9 cellular contexts compared by ENCODE assay signal in genomic region chr14:89911018-89911919, GRCh38. TPM values are rescaled to one million over a fixed set of nuclear protein-coding genes. Genes with fewer than 3 reads are reported as not detected.
A peak's percentile ranks its signal among the peaks of the same experiment; 100 is the strongest.
DNase-seq lines count a peak whose midpoint lies in the region; TF ChIP-seq lines count a peak whose summit lies in the region.
"Had no signal": no experiment of that assay in that cellular context is flagged by ENCODE, and none has a peak within 500 bp of the region (broad histone marks: within the 10 kb centered on the region; RNA-seq: fewer than 3 reads in every experiment).

No MANE protein-coding gene starts in this region.

- H3K4me1 ChIP-seq in HEK293 (ENCODE audit: control insufficient read depth, insufficient read depth, low read length), result peaks cover 20% of the 10 kb centered on the region
- H3K4me1 ChIP-seq in iPS-18a (ENCODE audit: control insufficient read depth, low read depth, low read length), result peaks cover 33% of the 10 kb centered on the region
- H3K4me1 ChIP-seq in skeletal muscle tissue (ENCODE audit: control insufficient read depth in 3 of 3, insufficient read depth in 3 of 3, low read length in 3 of 3), result peaks cover 0 to 8% (median 7%) of the 10 kb centered on the region in 3 donors

- in situ Hi-C loops in KBM-7 (cut with MboI; ENCODE audit: low pct_unique_long_range_greater_than_20kb, low sequenced_read_pairs), result loop anchor here (25.0 kb wide), 1 partner anchor 874 kb away; no protein-coding TSS in a partner anchor

- no peak for TF ChIP-seq CTCF in HEK293 (tag by site-specific recombination; IDR thresholded peaks at IDR 0.05)
- no peak for TF ChIP-seq CTCF in VCaP (conservative IDR thresholded peaks at IDR 0.05)

- CTCF ChIA-PET in HEK293 (lab: Yijun Ruan, JAX), result interaction anchor here (0.7 to 1.1 kb wide), 2 partner anchors 93 to 131 kb away, joined by 3 to 4 read pairs; no protein-coding TSS in a partner anchor

- H3K27me3 ChIP-seq in iPS-18a (ENCODE audit: control insufficient read depth, insufficient read depth, low read length), result no peaks in the 10 kb centered on the region
- H3K27me3 ChIP-seq in skeletal muscle tissue (ENCODE audit: control insufficient read depth in 3 of 3, insufficient read depth in 3 of 3, low read length in 3 of 3), result no peaks in the 10 kb centered on the region

- H3K36me3 ChIP-seq in HEK293 (ENCODE audit: control insufficient read depth in 2 of 2, insufficient read depth in 1 of 2, low read length in 2 of 2), result no peaks in the 10 kb centered on the region
- no peaks in the 10 kb centered on the region for H3K36me3 ChIP-seq in iPS-18a (ENCODE audit: control insufficient read depth, low read depth, low read length)
- H3K36me3 ChIP-seq in skeletal muscle tissue (ENCODE audit: control insufficient read depth in 3 of 3, insufficient read depth in 3 of 3, low read length in 3 of 3), result no peaks in the 10 kb centered on the region

- H3K4me3 ChIP-seq in HEK293 (ENCODE audit: low read depth, low read length) (no peak overlapping the region), iPS-18a (ENCODE audit: low read length) (no peak overlapping the region), skeletal muscle tissue (ENCODE audit: low read length in 3 of 3) (no peak overlapping the region)

- POLR2A ChIA-PET in HEK293 (lab: Yijun Ruan, JAX), result interaction anchor here (0.5 kb wide), 1 partner anchor 1352 kb away, joined by 4 read pairs; no protein-coding TSS in a partner anchor

- H3K27ac ChIP-seq in HEK293 (ENCODE audit: extremely low read depth, low read depth, low read length), result no peak overlapping the region
- H3K27ac ChIP-seq in VCaP, result peak overlapping the region; percentile 93
- H3K27ac ChIP-seq in iPS-18a (ENCODE audit: low read length), result peak overlapping the region; percentile 32
- peak overlapping the region; percentile 16 for H3K27ac ChIP-seq in skeletal muscle tissue (ENCODE audit: low read depth, low read length)

- DNase-seq in NCI-H1436 treated with DMSO at 0.1 percent for 48 hours (lab: John Stamatoyannopoulos, UW) (no peak), OCI-M2 (lab: John Stamatoyannopoulos, UW; ENCODE audit: unreplicated experiment) (no peak), mesenteric fat pad (ENCODE audit: low spot score) (no peak), KBM-7 (no peak)
- DNase-seq: naive B cell had no signal

- no peaks in the 10 kb centered on the region for H3K9me3 ChIP-seq in HEK293 (ENCODE audit: control insufficient read depth, insufficient read depth, low read depth, low read length)
- H3K9me3 ChIP-seq in iPS-18a (ENCODE audit: control insufficient read depth, low read depth, low read length), result no peaks in the 10 kb centered on the region
- H3K9me3 ChIP-seq in skeletal muscle tissue (ENCODE audit: control insufficient read depth in 3 of 3, low read length in 3 of 3), result no peaks in the 10 kb centered on the region

- H3K9ac ChIP-seq in iPS-18a (ENCODE audit: low read length), result peak overlapping the region; percentile 32
- H3K9ac ChIP-seq in skeletal muscle tissue (ENCODE audit: low read depth in 1 of 3, low read length in 3 of 3), result no peak overlapping the region

TF ChIP-seq in HEK293, 187 proteins besides CTCF, POLR2A, EP300 and RAD21:
- TF ChIP-seq ZNF335 (tag by site-specific recombination; conservative IDR thresholded peaks at IDR 0.05) (peak; percentile 33; the same call in 1 of the 2 replicates), ZNF24 (tag by site-specific recombination; IDR thresholded peaks at IDR 0.05) (no peak), YY2 (tag by site-specific recombination; IDR thresholded peaks at IDR 0.05) (no peak), FEZF1 (tag by site-specific recombination; IDR thresholded peaks at IDR 0.05) (0 out of 2 replicates have a peak, but pooled peaks have one; percentile 20)
- TF ChIP-seq, protein P1, sequence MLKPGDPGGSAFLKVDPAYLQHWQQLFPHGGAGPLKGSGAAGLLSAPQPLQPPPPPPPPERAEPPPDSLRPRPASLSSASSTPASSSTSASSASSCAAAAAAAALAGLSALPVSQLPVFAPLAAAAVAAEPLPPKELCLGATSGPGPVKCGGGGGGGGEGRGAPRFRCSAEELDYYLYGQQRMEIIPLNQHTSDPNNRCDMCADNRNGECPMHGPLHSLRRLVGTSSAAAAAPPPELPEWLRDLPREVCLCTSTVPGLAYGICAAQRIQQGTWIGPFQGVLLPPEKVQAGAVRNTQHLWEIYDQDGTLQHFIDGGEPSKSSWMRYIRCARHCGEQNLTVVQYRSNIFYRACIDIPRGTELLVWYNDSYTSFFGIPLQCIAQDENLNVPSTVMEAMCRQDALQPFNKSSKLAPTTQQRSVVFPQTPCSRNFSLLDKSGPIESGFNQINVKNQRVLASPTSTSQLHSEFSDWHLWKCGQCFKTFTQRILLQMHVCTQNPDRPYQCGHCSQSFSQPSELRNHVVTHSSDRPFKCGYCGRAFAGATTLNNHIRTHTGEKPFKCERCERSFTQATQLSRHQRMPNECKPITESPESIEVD (tag by site-specific recombination; IDR thresholded peaks at IDR 0.05), result peak; percentile 76
TF ChIP-seq in HEK293: peak in this region for 3.

RNA-seq across cellular contexts. Expression of gene EFCAB11, which starts 43.3 kb away (rescaled TPM):
- 7.3 TPM for total RNA-seq in skeletal muscle tissue
- total RNA-seq in mesenteric fat pad, result 6.1 TPM

RNA-seq across cellular contexts. Expression of gene TDP1, which starts 44.5 kb away (rescaled TPM):
- total RNA-seq in skeletal muscle tissue (12.5 TPM), mesenteric fat pad (13.6 TPM)
